Comparison of ENCODE assay signal across 8 cellular contexts in genomic region chr4:183444149-183444952, GRCh38.
DNase-seq lines count a peak whose midpoint lies in the region; ATAC-seq lines count a peak whose summit lies in the region.

Gene CDKN2AIP, plus strand, starts transcription at chr4:183444636. Its CDS starts 162 bp downstream, at chr4:183444798.

- DNase-seq in AML-193 (lab: John Stamatoyannopoulos, UW) (peak; percentile 85 to 89), NCI-H446 (lab: John Stamatoyannopoulos, UW) (peak; percentile 82 to 95), iris pigment epithelial cell (ENCODE audit: low read depth) (peak; percentile 91)
- peak; percentile 85 for DNase-seq in activated CD4-positive, CD25-positive, alpha-beta regulatory T cell treated with anti-CD3 and anti-CD28 coated beads, Interleukin-2, amount 50 U/mL, for 16 hours (ENCODE audit: low read depth, low spot score)
- DNase-seq in central memory CD4-positive, alpha-beta T cell: peak; percentile 95
- DNase-seq in stimulated activated CD4-positive, alpha-beta T cell treated with anti-CD3 and anti-CD28 coated beads, Interleukin-12 subunit alpha, Interleukin-12 subunit beta, amount 100 ng/mL, for 4 hours: peak; percentile 94

- ATAC-seq in GM19043 (IDR thresholded peaks at IDR 0.05; ENCODE audit: low read depth, unreplicated experiment): peak; percentile 77
- ATAC-seq in HG03354 (IDR thresholded peaks at IDR 0.05; ENCODE audit: poor library complexity, severe bottlenecking, unreplicated experiment): peak; percentile 84

Comparison
In these comparisons a context has a peak if more than half of its experiments do, and no peak if none do; other contexts are left out.
1. Peak in every context shown above with its lines: DNase-seq and ATAC-seq.